12 cellular contexts compared by ENCODE assay signal in the genomic region with DNA sequence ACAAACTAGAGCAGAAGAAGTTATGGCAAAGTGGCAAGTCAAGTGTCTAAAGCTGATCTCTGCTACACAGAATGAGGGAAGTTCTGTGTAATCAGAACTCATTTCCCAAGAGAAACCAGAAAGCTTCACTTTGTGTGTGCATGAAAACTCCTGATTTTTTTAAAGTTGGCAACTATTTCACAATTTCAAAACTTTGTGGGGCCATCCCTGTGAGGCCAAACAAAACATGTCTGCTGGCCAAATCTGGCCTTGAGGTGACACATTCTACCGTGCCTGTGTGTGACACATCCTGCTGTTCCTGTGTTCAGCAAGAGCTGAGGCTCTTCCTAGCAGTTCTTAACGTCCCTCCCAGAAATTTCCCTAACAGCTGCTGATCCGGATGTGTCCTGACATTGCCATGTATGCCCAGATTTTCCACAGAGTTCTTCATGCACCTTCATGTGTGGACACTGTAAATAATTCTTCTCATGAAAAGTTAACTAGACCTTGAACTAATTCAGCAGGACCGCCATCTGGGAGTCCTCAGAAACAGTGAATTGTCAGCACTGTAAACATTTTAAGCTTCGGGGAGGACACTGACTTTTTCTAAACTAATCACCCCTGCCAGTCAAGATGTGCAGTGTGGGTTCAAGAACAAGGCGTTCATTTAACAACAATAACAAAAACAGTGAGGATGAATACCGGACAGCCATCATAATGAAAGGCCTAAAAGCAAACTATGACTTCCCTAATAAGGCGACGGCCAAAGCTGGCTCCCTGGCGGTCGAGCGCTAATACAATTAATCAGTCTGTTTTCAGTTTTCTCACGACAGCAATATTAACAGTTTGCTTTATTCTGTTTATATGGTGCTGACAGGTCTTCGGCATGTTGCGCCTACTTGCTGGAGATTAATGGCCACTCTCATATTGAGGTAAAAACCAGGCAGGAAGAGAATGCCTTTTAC.
A peak's percentile ranks its signal among the peaks of the same experiment; 100 is the strongest.
DNase-seq lines count a peak whose midpoint lies in the region; TF ChIP-seq lines count a peak whose summit lies in the region.
"Had no signal": no experiment of that assay in that cellular context is flagged by ENCODE, and none has a peak within 500 bp of the region (broad histone marks: within the 10 kb centered on the region; RNA-seq: fewer than 3 reads in every experiment).

No MANE protein-coding gene starts in this region.

- H3K4me1 Mint-ChIP-seq in mesothelial cell of epicardium: peaks cover 15% of the 10 kb centered on the region

- CTCF ChIA-PET in GM10248 (lab: Yijun Ruan, JAX): interaction anchor here (1.3 to 1.6 kb wide), 3 partner anchors 9 to 26 kb away, joined by 3 read pairs; no protein-coding TSS in a partner anchor

- intact Hi-C loops in uterus (cut with DNase I; ENCODE audit: low total_unique reads): no loop called here

- no peaks in the 10 kb centered on the region for H3K4me1 ChIP-seq in uterus
- H3K4me1 ChIP-seq in suprapubic skin: no peaks in the 10 kb centered on the region
- H3K4me1 ChIP-seq: A549 had no signal

- TF ChIP-seq POLR2A in uterus (IDR thresholded peaks at IDR 0.05) (no peak), suprapubic skin (IDR thresholded peaks at IDR 0.05) (no peak)

- peak overlapping the region; percentile 68 to 74 for H3K27ac ChIP-seq in uterus
- H3K27ac ChIP-seq in suprapubic skin: no peak overlapping the region
- H3K27ac ChIP-seq: A549 had no signal

- 83% methylated on average over 14 of the region's 15 CpGs for WGBS in suprapubic skin

- H3K36me3 Mint-ChIP-seq in mesothelial cell of epicardium: peaks cover 13% of the 10 kb centered on the region

- no peak for TF ChIP-seq CTCF in epithelial cell of esophagus (IDR thresholded peaks at IDR 0.05; ENCODE audit: insufficient read depth, low read depth, low read length, missing control alignments)
- TF ChIP-seq CTCF in mesothelial cell of epicardium (IDR thresholded peaks at IDR 0.05; ENCODE audit: unreplicated experiment): no peak
- TF ChIP-seq CTCF in uterus (IDR thresholded peaks at IDR 0.05): no peak
- TF ChIP-seq CTCF in suprapubic skin (IDR thresholded peaks at IDR 0.05): no peak
- TF ChIP-seq CTCF in GM10248 (IDR thresholded peaks at IDR 0.05; ENCODE audit: control extremely low read depth, extremely low read depth, low read depth, missing control alignments): no peak

- H3K36me3 ChIP-seq in uterus (no peaks in the 10 kb centered on the region), suprapubic skin (peaks cover 5% of the 10 kb centered on the region)

- H3K27me3 ChIP-seq in uterus (no peaks in the 10 kb centered on the region), suprapubic skin (no peaks in the 10 kb centered on the region)

- H3K4me3 Mint-ChIP-seq in mesothelial cell of epicardium: no peak overlapping the region
- H3K4me3 Mint-ChIP-seq: dendritic cell treated with granulocyte-macrophage colony-stimulating factor and Interleukin-4, amounts not matched to agents 40 ng/mL and 50 ng/mL, for 4 days had no signal

- TF ChIP-seq EP300 in suprapubic skin (IDR thresholded peaks at IDR 0.05): no peak

- peak overlapping the region; percentile 76 for H3K27ac Mint-ChIP-seq in mesothelial cell of epicardium
- H3K27ac Mint-ChIP-seq: dendritic cell treated with granulocyte-macrophage colony-stimulating factor and Interleukin-4, amounts not matched to agents 40 ng/mL and 50 ng/mL, for 4 days had no signal

- POLR2A ChIA-PET in GM10248 (lab: Yijun Ruan, JAX): no interaction called here

- no peaks in the 10 kb centered on the region for H3K9me3 Mint-ChIP-seq in mesothelial cell of epicardium
- H3K9me3 Mint-ChIP-seq: dendritic cell treated with granulocyte-macrophage colony-stimulating factor and Interleukin-4, amounts not matched to agents 40 ng/mL and 50 ng/mL, for 4 days had no signal

- H3K4me3 ChIP-seq in epithelial cell of esophagus (ENCODE audit: low read length) (no peak overlapping the region), uterus (peak overlapping the region in 1 of 2 donors; percentile 1), suprapubic skin (no peak overlapping the region)
- H3K4me3 ChIP-seq: A549 had no signal

- H3K9me3 ChIP-seq in uterus (no peaks in the 10 kb centered on the region), suprapubic skin (no peaks in the 10 kb centered on the region)
- H3K9me3 ChIP-seq: A549 had no signal

- DNase-seq in NCI-H510A treated with DMSO at 0.1 percent for 48 hours (lab: John Stamatoyannopoulos, UW) (peak; percentile 47), NCI-H510A (lab: John Stamatoyannopoulos, UW) (no peak), epithelial cell of esophagus (ENCODE audit: low read depth) (peak; percentile 71), mesothelial cell of epicardium (ENCODE audit: low spot score in 2 of 2, unreplicated experiment in 2 of 2) (no peak), uterus (peak; percentile 40 to 46), suprapubic skin (ENCODE audit: low spot score in 2 of 2) (no peak), GM10248 (ENCODE audit: extremely low spot score) (no peak), HUDEP-2 (lab: John Stamatoyannopoulos, UW; ENCODE audit: unreplicated experiment in 76 of 76) (no peak)
- DNase-seq: stimulated activated CD4-positive, alpha-beta T cell treated with anti-CD3 and anti-CD28 coated beads, Interleukin-1b, Interleukin-23, amount 100 ng/mL, for 48 hours; T-helper 9 cell had no signal

- no peaks in the 10 kb centered on the region for H3K27me3 Mint-ChIP-seq in mesothelial cell of epicardium (ENCODE audit: low read depth)
- H3K27me3 Mint-ChIP-seq: dendritic cell treated with granulocyte-macrophage colony-stimulating factor and Interleukin-4, amounts not matched to agents 40 ng/mL and 50 ng/mL, for 4 days had no signal

Comparison
In these comparisons a context has a peak if more than half of its experiments do, and no peak if none do; other contexts are left out.
1. DNase-seq: peak in NCI-H510A treated with DMSO at 0.1 percent for 48 hours (single experiment), epithelial cell of esophagus (single experiment) and uterus (2 of 2); none in NCI-H510A (single experiment), mesothelial cell of epicardium (0 of 2), suprapubic skin (0 of 2), GM10248 (single experiment) and HUDEP-2 (0 of 76).